Comparison of ENCODE assay signal across 8 cellular contexts in genomic region chr12:49777800-49778748, GRCh38. TPM values are rescaled to one million over a fixed set of nuclear protein-coding genes. Genes with fewer than 3 reads are reported as not detected.
DNase-seq lines count a peak whose midpoint lies in the region; ATAC-seq and TF ChIP-seq lines count a peak whose summit lies in the region.

No MANE protein-coding gene starts in this region.

- H3K4me1 ChIP-seq in mucosa of descending colon (ENCODE audit: low read depth): no peaks in the 10 kb centered on the region

- peak; percentile 40 for DNase-seq in NCI-H146 treated with DMSO at 0.1 percent for 48 hours (lab: John Stamatoyannopoulos, UW; ENCODE audit: unreplicated experiment)
- peak; percentile 77 for DNase-seq in activated CD4-positive, alpha-beta T cell treated with anti-CD3 and anti-CD28 coated beads, Interleukin-2, amount 50 U/mL, for 1 hour
- DNase-seq in coronary artery (ENCODE audit: low spot score): no peak
- peak in 2 of 3 donors; percentile 82 to 83 for DNase-seq in mucosa of descending colon
- DNase-seq in stimulated activated CD8-positive, alpha-beta memory T cell treated with anti-CD3 and anti-CD28 coated beads, Interleukin-7, amount 100 ng/mL, for 24 hours (ENCODE audit: low read depth): peak; percentile 57

- peak; percentile 86 for ATAC-seq in mucosa of descending colon
- no peak for ATAC-seq in GM21360 (IDR thresholded peaks at IDR 0.05; ENCODE audit: unreplicated experiment)
- no peak for ATAC-seq in HG03565 (IDR thresholded peaks at IDR 0.05; ENCODE audit: unreplicated experiment)

- H3K27ac ChIP-seq in coronary artery: no peak overlapping the region

- TF ChIP-seq CTCF in GM12872 (IDR thresholded peaks at IDR 0.05; ENCODE audit: insufficient read depth, low read depth, low read length) (peak; percentile 98), coronary artery (IDR thresholded peaks at IDR 0.05) (peak; percentile 62), mucosa of descending colon (IDR thresholded peaks at IDR 0.05) (peak; percentile 83)

- intact Hi-C loops in mucosa of descending colon (cut with DNase I, micrococcal nuclease): no loop called here

- no peaks in the 10 kb centered on the region for H3K9me3 ChIP-seq in mucosa of descending colon

- H3K36me3 ChIP-seq in mucosa of descending colon (ENCODE audit: low read depth): no peaks in the 10 kb centered on the region

- H3K4me3 ChIP-seq in coronary artery (no peak overlapping the region), mucosa of descending colon (no peak overlapping the region)

RNA-seq across cellular contexts. Expression of gene TMBIM6, which starts 36.7 kb away (rescaled TPM):
- 100 to 1,000 TPM; 614 to 954 (median 773) TPM for total RNA-seq in mucosa of descending colon

RNA-seq across cellular contexts. Expression of gene NCKAP5L, which starts 50.1 kb away (rescaled TPM):
- 10 to 100 TPM in 1 of 3 donors, 1 to 10 TPM in 2; 2.5 to 17.7 (median 4.7) TPM for total RNA-seq in mucosa of descending colon
